2 cellular contexts compared by ENCODE assay signal in the genomic region with DNA sequence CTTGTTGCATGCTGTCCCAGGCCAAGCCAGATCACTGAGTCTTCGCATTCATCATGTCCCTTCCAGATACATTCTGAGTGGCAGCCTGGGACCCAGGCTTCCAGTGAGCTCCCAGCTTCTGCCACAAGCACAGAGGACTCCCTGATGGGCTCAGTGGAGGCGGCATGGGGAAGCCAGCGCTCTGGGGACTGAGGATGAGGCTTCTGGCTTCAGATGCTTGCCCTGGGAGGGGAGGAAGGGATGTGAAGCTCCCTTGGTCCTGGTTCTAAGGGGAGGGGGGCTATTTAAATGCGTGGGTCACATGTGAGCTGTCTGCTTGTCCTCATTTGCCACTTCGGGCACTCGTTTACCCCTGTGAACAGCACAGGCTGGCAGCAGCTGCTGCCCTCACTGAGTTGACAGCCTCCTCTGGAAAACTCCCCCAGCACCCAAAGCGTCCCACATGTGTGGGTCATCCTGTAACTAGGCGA.
TF ChIP-seq lines count a peak whose summit lies in the region.

No MANE protein-coding gene starts in this region.

TF ChIP-seq in SK-N-SH treated with all-trans-retinoic acid at 6 μM for 48 hours, 23 proteins besides CTCF, POLR2A, EP300 and RAD21 (continued from another document):
- TF ChIP-seq, protein P1, sequence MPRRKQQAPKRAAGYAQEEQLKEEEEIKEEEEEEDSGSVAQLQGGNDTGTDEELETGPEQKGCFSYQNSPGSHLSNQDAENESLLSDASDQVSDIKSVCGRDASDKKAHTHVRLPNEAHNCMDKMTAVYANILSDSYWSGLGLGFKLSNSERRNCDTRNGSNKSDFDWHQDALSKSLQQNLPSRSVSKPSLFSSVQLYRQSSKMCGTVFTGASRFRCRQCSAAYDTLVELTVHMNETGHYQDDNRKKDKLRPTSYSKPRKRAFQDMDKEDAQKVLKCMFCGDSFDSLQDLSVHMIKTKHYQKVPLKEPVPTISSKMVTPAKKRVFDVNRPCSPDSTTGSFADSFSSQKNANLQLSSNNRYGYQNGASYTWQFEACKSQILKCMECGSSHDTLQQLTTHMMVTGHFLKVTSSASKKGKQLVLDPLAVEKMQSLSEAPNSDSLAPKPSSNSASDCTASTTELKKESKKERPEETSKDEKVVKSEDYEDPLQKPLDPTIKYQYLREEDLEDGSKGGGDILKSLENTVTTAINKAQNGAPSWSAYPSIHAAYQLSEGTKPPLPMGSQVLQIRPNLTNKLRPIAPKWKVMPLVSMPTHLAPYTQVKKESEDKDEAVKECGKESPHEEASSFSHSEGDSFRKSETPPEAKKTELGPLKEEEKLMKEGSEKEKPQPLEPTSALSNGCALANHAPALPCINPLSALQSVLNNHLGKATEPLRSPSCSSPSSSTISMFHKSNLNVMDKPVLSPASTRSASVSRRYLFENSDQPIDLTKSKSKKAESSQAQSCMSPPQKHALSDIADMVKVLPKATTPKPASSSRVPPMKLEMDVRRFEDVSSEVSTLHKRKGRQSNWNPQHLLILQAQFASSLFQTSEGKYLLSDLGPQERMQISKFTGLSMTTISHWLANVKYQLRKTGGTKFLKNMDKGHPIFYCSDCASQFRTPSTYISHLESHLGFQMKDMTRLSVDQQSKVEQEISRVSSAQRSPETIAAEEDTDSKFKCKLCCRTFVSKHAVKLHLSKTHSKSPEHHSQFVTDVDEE (CRISPR knock-in tag; IDR thresholded peaks at IDR 0.05) = no peak
- TF ChIP-seq ZNF70 (CRISPR knock-in tag; IDR thresholded peaks at IDR 0.05) (no peak), CREB5 (CRISPR knock-in tag; IDR thresholded peaks at IDR 0.05; ENCODE audit: low read depth) (no peak), TCF4 (CRISPR knock-in tag; IDR thresholded peaks at IDR 0.05; ENCODE audit: borderline replicate concordance) (no peak), ZC3H10 (CRISPR knock-in tag; IDR thresholded peaks at IDR 0.05) (no peak), ZFP3 (CRISPR knock-in tag; IDR thresholded peaks at IDR 0.05) (no peak), ZNF565 (CRISPR knock-in tag; conservative IDR thresholded peaks at IDR 0.05; ENCODE audit: low read depth) (no peak), SNAI2 (CRISPR knock-in tag; IDR thresholded peaks at IDR 0.05) (no peak), TOX (CRISPR knock-in tag; IDR thresholded peaks at IDR 0.05; ENCODE audit: borderline replicate concordance) (no peak), ESRRG (CRISPR knock-in tag; IDR thresholded peaks at IDR 0.05) (no peak), OSR1 (CRISPR knock-in tag; IDR thresholded peaks at IDR 0.05) (no peak), ARNTL (CRISPR knock-in tag; IDR thresholded peaks at IDR 0.05; ENCODE audit: borderline replicate concordance, low read depth) (no peak), CSDC2 (CRISPR knock-in tag; IDR thresholded peaks at IDR 0.05) (no peak), ZFP30 (CRISPR knock-in tag; IDR thresholded peaks at IDR 0.05) (no peak), ISL1 (CRISPR knock-in tag; IDR thresholded peaks at IDR 0.05) (no peak), CSRNP3 (CRISPR knock-in tag; IDR thresholded peaks at IDR 0.05) (no peak), POU6F1 (CRISPR knock-in tag; IDR thresholded peaks at IDR 0.05; ENCODE audit: borderline replicate concordance, low read depth) (no peak)

TF ChIP-seq in SK-N-SH, 30 proteins besides CTCF, POLR2A, EP300 and RAD21 (continued from another document):
- TF ChIP-seq, protein P2, sequence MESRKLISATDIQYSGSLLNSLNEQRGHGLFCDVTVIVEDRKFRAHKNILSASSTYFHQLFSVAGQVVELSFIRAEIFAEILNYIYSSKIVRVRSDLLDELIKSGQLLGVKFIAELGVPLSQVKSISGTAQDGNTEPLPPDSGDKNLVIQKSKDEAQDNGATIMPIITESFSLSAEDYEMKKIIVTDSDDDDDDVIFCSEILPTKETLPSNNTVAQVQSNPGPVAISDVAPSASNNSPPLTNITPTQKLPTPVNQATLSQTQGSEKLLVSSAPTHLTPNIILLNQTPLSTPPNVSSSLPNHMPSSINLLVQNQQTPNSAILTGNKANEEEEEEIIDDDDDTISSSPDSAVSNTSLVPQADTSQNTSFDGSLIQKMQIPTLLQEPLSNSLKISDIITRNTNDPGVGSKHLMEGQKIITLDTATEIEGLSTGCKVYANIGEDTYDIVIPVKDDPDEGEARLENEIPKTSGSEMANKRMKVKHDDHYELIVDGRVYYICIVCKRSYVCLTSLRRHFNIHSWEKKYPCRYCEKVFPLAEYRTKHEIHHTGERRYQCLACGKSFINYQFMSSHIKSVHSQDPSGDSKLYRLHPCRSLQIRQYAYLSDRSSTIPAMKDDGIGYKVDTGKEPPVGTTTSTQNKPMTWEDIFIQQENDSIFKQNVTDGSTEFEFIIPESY (IDR thresholded peaks at IDR 0.05; ENCODE audit: borderline replicate concordance, low read depth) = no peak
- TF ChIP-seq PBX3 (IDR thresholded peaks at IDR 0.05) (no peak), MEF2A (IDR thresholded peaks at IDR 0.05; ENCODE audit: borderline replicate concordance, low read depth) (no peak), FOSL2 (IDR thresholded peaks at IDR 0.05; ENCODE audit: borderline replicate concordance, low read depth) (no peak), NFIC (IDR thresholded peaks at IDR 0.05; ENCODE audit: borderline replicate concordance) (no peak), CHD2 (IDR thresholded peaks at IDR 0.05; ENCODE audit: low read length, partially characterized antibody) (no peak), TAF1 (IDR thresholded peaks at IDR 0.05; ENCODE audit: borderline replicate concordance, low read depth, low read length) (no peak), SIN3A (IDR thresholded peaks at IDR 0.05; ENCODE audit: borderline replicate concordance, low read depth, low read length) (no peak), FOXM1 (IDR thresholded peaks at IDR 0.05; ENCODE audit: low read depth) (no peak), FOXJ3 (CRISPR knock-in tag; IDR thresholded peaks at IDR 0.05) (no peak), JUND (IDR thresholded peaks at IDR 0.05) (no peak)
- TF ChIP-seq, protein P3, sequence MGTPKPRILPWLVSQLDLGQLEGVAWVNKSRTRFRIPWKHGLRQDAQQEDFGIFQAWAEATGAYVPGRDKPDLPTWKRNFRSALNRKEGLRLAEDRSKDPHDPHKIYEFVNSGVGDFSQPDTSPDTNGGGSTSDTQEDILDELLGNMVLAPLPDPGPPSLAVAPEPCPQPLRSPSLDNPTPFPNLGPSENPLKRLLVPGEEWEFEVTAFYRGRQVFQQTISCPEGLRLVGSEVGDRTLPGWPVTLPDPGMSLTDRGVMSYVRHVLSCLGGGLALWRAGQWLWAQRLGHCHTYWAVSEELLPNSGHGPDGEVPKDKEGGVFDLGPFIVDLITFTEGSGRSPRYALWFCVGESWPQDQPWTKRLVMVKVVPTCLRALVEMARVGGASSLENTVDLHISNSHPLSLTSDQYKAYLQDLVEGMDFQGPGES (IDR thresholded peaks at IDR 0.05; ENCODE audit: low read depth, low read length) = no peak
- TF ChIP-seq, protein P4, sequence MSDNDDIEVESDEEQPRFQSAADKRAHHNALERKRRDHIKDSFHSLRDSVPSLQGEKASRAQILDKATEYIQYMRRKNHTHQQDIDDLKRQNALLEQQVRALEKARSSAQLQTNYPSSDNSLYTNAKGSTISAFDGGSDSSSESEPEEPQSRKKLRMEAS (IDR thresholded peaks at IDR 0.05; ENCODE audit: low read depth) = no peak
